29 cellular contexts compared by ENCODE assay signal in the genomic region with DNA sequence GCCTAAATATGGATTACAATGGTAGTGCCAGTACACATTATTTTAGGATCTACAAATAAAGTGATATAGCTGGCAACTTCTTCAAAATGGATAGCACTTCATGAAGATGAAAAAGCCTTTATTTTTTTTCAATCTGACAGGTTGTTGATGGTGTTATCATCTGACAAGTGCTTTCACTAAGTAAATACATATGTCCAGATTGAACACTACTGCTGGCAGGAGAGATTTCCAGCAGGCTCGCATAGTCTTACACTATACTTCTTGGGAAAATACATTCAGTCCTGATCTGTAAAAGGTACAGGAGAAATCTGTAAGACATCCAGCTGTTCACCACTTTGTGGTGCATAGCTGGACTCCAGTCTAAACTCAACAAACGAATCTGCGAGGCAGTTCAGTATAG.
"Had no signal": no experiment of that assay in that cellular context is flagged by ENCODE, and none has a peak within 500 bp of the region (broad histone marks: within the 10 kb centered on the region; RNA-seq: fewer than 3 reads in every experiment).

No MANE protein-coding gene starts in this region.

- H3K4me2 ChIP-seq: KMS-11, SK-N-SH had no signal

- H3K27me3 ChIP-seq: adrenal gland, body of pancreas, breast epithelium, Peyer's patch, SJSA1 had no signal

- H3K9ac ChIP-seq: KMS-11, SK-N-SH had no signal

- H3K27ac ChIP-seq: body of pancreas, breast epithelium, KMS-11, Peyer's patch, SJSA1 had no signal

- FAIRE-seq: astrocyte, TTC549 had no signal

- H3K4me3 ChIP-seq: adrenal gland, body of pancreas, breast epithelium, Peyer's patch, SJSA1 had no signal

- DNase-seq: activated CD4-positive, alpha-beta T cell treated with anti-CD3 and anti-CD28 coated beads, Interleukin-2, amount 10 ng/mL, durations not matched to agents 24 days and 14 days; activated CD4-positive, alpha-beta T cell treated with anti-CD3 and anti-CD28 coated beads, Interleukin-2, amount 50 U/mL, for 4 hours; activated CD8-positive, alpha-beta T cell treated with anti-CD3 and anti-CD28 coated beads, Interleukin-2, amount 10 ng/mL, durations not matched to agents 7 days and 5 days; activated gamma-delta T cell; activated naive CD4-positive, alpha-beta T cell treated with Interleukin-2 at 50 U/mL for 16 hours; activated T-cell treated with anti-CD3 and anti-CD28 coated beads, Interleukin-2, amount 50 U/mL, for 24 hours; adrenal gland; body of pancreas; cerebellar nuclear complex; MM.1S; MV-4-11; NCI-H1092; NCI-H1436 treated with DMSO at 0.1 percent for 48 hours; NCI-H1694 treated with DMSO at 0.1 percent for 48 hours; NCI-H2029; NCI-H345; NCI-H524 treated with DMSO at 0.1 percent for 48 hours; NCI-H748 treated with DMSO at 0.1 percent for 48 hours; PC-3; Peyer's patch; RPMI8226; SHP77 treated with DMSO at 0.1 percent for 48 hours; SK-N-SH had no signal

- H3K36me3 ChIP-seq: adrenal gland, breast epithelium, Peyer's patch, SJSA1 had no signal

- H3K9me3 ChIP-seq: adrenal gland, body of pancreas, breast epithelium, Peyer's patch, SJSA1, SK-N-SH had no signal

- H3K4me1 ChIP-seq: adrenal gland, body of pancreas, breast epithelium, Peyer's patch, SJSA1 had no signal

- ATAC-seq: activated CD8-positive, alpha-beta T cell treated with anti-CD3 and anti-CD28 coated beads, Interleukin-2, amount 10 ng/mL, durations not matched to agents 7 days and 5 days; activated naive CD4-positive, alpha-beta T cell treated with anti-CD3 and anti-CD28 coated beads, Interleukin-2, amount 50 U/mL, for 72 hours; body of pancreas; PC-3 had no signal
